ENCODE assay signal across 1 cellular context in the genomic region with DNA sequence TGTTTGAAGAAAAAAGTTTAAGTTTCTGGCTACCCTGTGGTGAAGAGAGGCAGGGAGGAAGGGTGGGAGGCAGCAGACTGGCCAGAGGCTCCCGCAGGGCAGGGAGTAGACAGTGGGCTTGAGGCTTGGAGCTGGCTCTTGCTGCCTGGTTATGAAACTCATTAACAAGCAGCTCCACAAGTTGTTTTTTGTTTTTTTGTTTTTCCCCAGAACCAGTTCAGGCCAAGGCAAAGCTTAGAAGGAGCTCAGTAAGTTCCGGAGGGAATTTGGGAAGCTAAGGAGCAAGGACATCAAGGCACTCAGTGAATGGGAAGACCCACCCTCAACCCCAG.
TF ChIP-seq lines count a peak whose summit lies in the region.

No MANE protein-coding gene starts in this region.

TF ChIP-seq in GM12891, 5 proteins besides CTCF, POLR2A, EP300 and RAD21:
- no peak for TF ChIP-seq POU2F2 (IDR thresholded peaks at IDR 0.05; ENCODE audit: low read depth, low read length)
- TF ChIP-seq PAX5 (IDR thresholded peaks at IDR 0.05; ENCODE audit: insufficient read depth, low read length, severe bottlenecking), result no peak
- no peak for TF ChIP-seq TAF1 (IDR thresholded peaks at IDR 0.05; ENCODE audit: low read depth, low read length)
- no peak for TF ChIP-seq POLR2AphosphoS5 (IDR thresholded peaks at IDR 0.05; ENCODE audit: low read depth, low read length)
- no peak for TF ChIP-seq SPI1 (IDR thresholded peaks at IDR 0.05; ENCODE audit: low read depth, low read length)
